Comparison of ENCODE assay signal across 8 cellular contexts in genomic region chr16:17469011-17469741, GRCh38. TPM values are rescaled to one million over a fixed set of nuclear protein-coding genes. Genes with fewer than 3 reads are reported as not detected.
DNase-seq lines count a peak whose midpoint lies in the region; ATAC-seq and TF ChIP-seq lines count a peak whose summit lies in the region.

No MANE protein-coding gene starts in this region.

- peak overlapping the region; percentile 43; the same call in 1 of the 2 replicates for H3K4me3 ChIP-seq in GM08714 (ENCODE audit: low read length)
- H3K4me3 ChIP-seq in SK-N-MC: peak overlapping the region; percentile 70
- peak overlapping the region; percentile 91 for H3K4me3 ChIP-seq in skeletal muscle cell (ENCODE audit: low read depth, low read length)

- peaks cover 11% of the 10 kb centered on the region for H3K9me3 Mint-ChIP-seq in glutamatergic neuron (ENCODE audit: unreplicated experiment)

- H3K27ac ChIP-seq in SK-N-MC: no peak overlapping the region

- peak overlapping the region; percentile 93 for H3K4me3 Mint-ChIP-seq in glutamatergic neuron (ENCODE audit: unreplicated experiment)

- H3K27ac Mint-ChIP-seq in glutamatergic neuron (ENCODE audit: unreplicated experiment): peak overlapping the region; percentile 73

- DNase-seq in SK-N-MC (ENCODE audit: low read depth, low spot score): no peak
- DNase-seq in glutamatergic neuron: peak; percentile 24
- peak; percentile 60 for DNase-seq in skeletal muscle cell (ENCODE audit: low read depth)
- DNase-seq in central memory CD4-positive, alpha-beta T cell: no peak
- DNase-seq in COLO668 (lab: John Stamatoyannopoulos, UW; ENCODE audit: unreplicated experiment): no peak

- H3K9me3 ChIP-seq in SK-N-MC (ENCODE audit: low read depth, low read length): no peaks in the 10 kb centered on the region

- ATAC-seq in HG02852 (IDR thresholded peaks at IDR 0.05; ENCODE audit: unreplicated experiment) (no peak), GM19023 (IDR thresholded peaks at IDR 0.05; ENCODE audit: unreplicated experiment) (no peak)

- peaks cover 32% of the 10 kb centered on the region for H3K4me1 Mint-ChIP-seq in glutamatergic neuron (ENCODE audit: low read depth, unreplicated experiment)

- TF ChIP-seq CTCF in glutamatergic neuron (IDR thresholded peaks at IDR 0.05; ENCODE audit: partially characterized antibody, unreplicated experiment): no peak

- peaks cover 10% of the 10 kb centered on the region for H3K27me3 Mint-ChIP-seq in glutamatergic neuron (ENCODE audit: unreplicated experiment)

- H3K36me3 Mint-ChIP-seq in glutamatergic neuron (ENCODE audit: unreplicated experiment): peaks cover 5% of the 10 kb centered on the region

- H3K36me3 ChIP-seq in SK-N-MC (ENCODE audit: insufficient read depth, low read length): no peaks in the 10 kb centered on the region

- no peak overlapping the region for H3K9ac ChIP-seq in SK-N-MC (ENCODE audit: insufficient read length)

RNA-seq across cellular contexts. Expression of gene XYLT1, which starts 1.6 kb away (rescaled TPM):
- 18.4 TPM for total RNA-seq in glutamatergic neuron (ENCODE audit: unreplicated experiment)

Comparison
In these comparisons a context has a peak if more than half of its experiments do, and no peak if none do; other contexts are left out.
1. DNase-seq: peak in glutamatergic neuron (single experiment) and skeletal muscle cell (single experiment); none in SK-N-MC (single experiment), central memory CD4-positive, alpha-beta T cell (single experiment) and COLO668 (single experiment).
2. Peak in every context shown above with its lines, with median percentiles within 50 percentile points of each other: H3K4me3 ChIP-seq.